ENCODE assay signal across 12 cellular contexts in genomic region chr5:80516826-80517225, GRCh38. TPM values are rescaled to one million over a fixed set of nuclear protein-coding genes. Genes with fewer than 3 reads are reported as not detected.
DNase-seq lines count a peak whose midpoint lies in the region; ATAC-seq, FAIRE-seq and TF ChIP-seq lines count a peak whose summit lies in the region.
"Had no signal": no experiment of that assay in that cellular context is flagged by ENCODE, and none has a peak within 500 bp of the region (broad histone marks: within the 10 kb centered on the region; RNA-seq: fewer than 3 reads in every experiment).

No MANE protein-coding gene starts in this region.

- FAIRE-seq in astrocyte (lab: Jason Lieb, UNC), result no peak

- H3K9me3 ChIP-seq in astrocyte (ENCODE audit: insufficient read depth, low read depth, low read length) (no peaks in the 10 kb centered on the region), psoas muscle (no peaks in the 10 kb centered on the region), T-helper 17 cell (ENCODE audit: control insufficient read depth, low read length, poor library complexity, severe bottlenecking) (no peaks in the 10 kb centered on the region)
- H3K9me3 ChIP-seq: esophagus muscularis mucosa had no signal

- intact Hi-C loops in psoas muscle (cut with DNase I), result no loop called here

- H3K4me1 ChIP-seq in astrocyte (ENCODE audit: insufficient read depth, low read length), result no peaks in the 10 kb centered on the region
- peaks cover 5% of the 10 kb centered on the region for H3K4me1 ChIP-seq in psoas muscle
- H3K4me1 ChIP-seq: esophagus muscularis mucosa had no signal

- H4K20me1 ChIP-seq in astrocyte (ENCODE audit: insufficient read depth, low read length), result no peaks in the 10 kb centered on the region

- H3K27me3 Mint-ChIP-seq in HFFc6 (ENCODE audit: insufficient read depth) (no peaks in the 10 kb centered on the region; the same call in none of the 2 replicates), astrocyte (ENCODE audit: low read depth, unreplicated experiment) (no peaks in the 10 kb centered on the region), T-helper 17 cell (peaks cover 4% of the 10 kb centered on the region)

- WGBS in psoas muscle, 3 donors, result 22 to 43% (median 29%) methylated on average over 4 of the region's 4 CpGs

- H3K27ac Mint-ChIP-seq in HFFc6 (no peak overlapping the region), astrocyte (ENCODE audit: unreplicated experiment) (no peak overlapping the region), T-helper 17 cell (no peak overlapping the region)

- H3K4me1 Mint-ChIP-seq in HFFc6 (ENCODE audit: low read depth) (peaks cover 8% of the 10 kb centered on the region), astrocyte (ENCODE audit: low read depth, unreplicated experiment) (peaks cover 5% of the 10 kb centered on the region), T-helper 17 cell (no peaks in the 10 kb centered on the region)
- H3K4me1 Mint-ChIP-seq: neural crest cell had no signal

- peak; percentile 96 to 99 (median 98) for ATAC-seq in psoas muscle
- no peak for ATAC-seq in T-helper 17 cell

- TF ChIP-seq CTCF in GM06990 (IDR thresholded peaks at IDR 0.05; ENCODE audit: insufficient read depth, low read length, poor library complexity, severe bottlenecking) (no peak), HFFc6 (IDR thresholded peaks at IDR 0.05) (no peak), astrocyte (IDR thresholded peaks at IDR 0.05; ENCODE audit: insufficient read depth, low read depth, low read length) (no peak), psoas muscle (IDR thresholded peaks at IDR 0.05) (no peak)

- H3K4me3 Mint-ChIP-seq in HFFc6 (no peak overlapping the region), astrocyte (ENCODE audit: unreplicated experiment) (no peak overlapping the region), T-helper 17 cell (no peak overlapping the region)
- H3K4me3 Mint-ChIP-seq: neural crest cell had no signal

- no peak overlapping the region for H3K9ac ChIP-seq in astrocyte (ENCODE audit: low read length)

- H3K79me2 ChIP-seq in astrocyte (ENCODE audit: insufficient read depth, low read length), result no peaks in the 10 kb centered on the region

- H3K36me3 Mint-ChIP-seq in HFFc6 (ENCODE audit: low read depth) (peaks cover 4% of the 10 kb centered on the region; the same call in 1 of the 2 replicates), astrocyte (ENCODE audit: low read depth, unreplicated experiment) (no peaks in the 10 kb centered on the region), T-helper 17 cell (ENCODE audit: low read depth) (peaks cover under 1% of the 10 kb centered on the region)

- H3K9me3 Mint-ChIP-seq in HFFc6 (no peaks in the 10 kb centered on the region), astrocyte (ENCODE audit: unreplicated experiment) (no peaks in the 10 kb centered on the region)
- H3K9me3 Mint-ChIP-seq: neural crest cell had no signal

- H3K36me3 ChIP-seq in GM06990 (ENCODE audit: control insufficient read depth, insufficient read depth, low read length) (no peaks in the 10 kb centered on the region), astrocyte (ENCODE audit: insufficient read depth, low read length) (no peaks in the 10 kb centered on the region), psoas muscle (ENCODE audit: insufficient read depth in 1 of 2, low read depth in 1 of 2) (no peaks in the 10 kb centered on the region)

- DNase-seq in GM06990 (ENCODE audit: extremely low read depth, insufficient read length) (peak; percentile 9), HFFc6 (peak; percentile 76), astrocyte (ENCODE audit: low read depth) (peak; percentile 91), psoas muscle (no peak), NCI-H2171 (lab: John Stamatoyannopoulos, UW) (no peak), T-helper 17 cell (no peak), middle frontal gyrus (ENCODE audit: extremely low spot score, low spot score) (no peak), SIG-M5 (lab: John Stamatoyannopoulos, UW) (no peak)
- DNase-seq: activated CD4-positive, alpha-beta T cell treated with anti-CD3 and anti-CD28 coated beads for 4 hours; NCI-H524 treated with DMSO at 0.1 percent for 48 hours had no signal

- no peak overlapping the region for H3K4me2 ChIP-seq in astrocyte (ENCODE audit: low read length)

- H3K27me3 ChIP-seq in GM06990 (replicated peaks; ENCODE audit: control insufficient read depth, insufficient read depth, low read length) (no peaks in the 10 kb centered on the region), astrocyte (ENCODE audit: insufficient read depth, low read length) (no peaks in the 10 kb centered on the region), psoas muscle (ENCODE audit: insufficient read depth in 3 of 3, low read length in 2 of 3) (no peaks in the 10 kb centered on the region)
- H3K27me3 ChIP-seq: esophagus muscularis mucosa had no signal

- H3K4me3 ChIP-seq in GM06990 (replicated peaks; ENCODE audit: low read depth, low read length), result no peak overlapping the region
- no peak overlapping the region for H3K4me3 ChIP-seq in astrocyte (ENCODE audit: insufficient read depth, low read depth, low read length)
- H3K4me3 ChIP-seq in psoas muscle, result no peak overlapping the region
- H3K4me3 ChIP-seq: esophagus muscularis mucosa had no signal

- no peak overlapping the region for H2AFZ ChIP-seq in astrocyte (ENCODE audit: low read depth, low read length)

- H3K27ac ChIP-seq in astrocyte (ENCODE audit: low read depth, low read length) (peak overlapping the region; percentile 19), psoas muscle (no peak overlapping the region)
- H3K27ac ChIP-seq: esophagus muscularis mucosa had no signal

RNA-seq across cellular contexts. Expression of gene FAM151B, which starts 28.9 kb away (rescaled TPM):
- total RNA-seq in HFFc6 (2021; fragmentation: NEBNext Ultra II Directional; extraction: Animal tissue kit (Norgen Biotek cat#: 25700)), result 1 to 10 TPM; 2.0 to 2.7 (median 2.5) TPM
- total RNA-seq in astrocyte, result 2.9 and 4.4 TPM in 2 replicates
- total RNA-seq in psoas muscle, result 1 to 10 TPM in 2 of 4 donors, under 1 TPM in 2; 0.63 to 1.4 (median 1.1) TPM
- 1 to 10 TPM in 1 of 3 donors, under 1 TPM in 2; 0.36 to 2.1 (median 0.68) TPM for polyA plus RNA-seq in psoas muscle
- under 1 TPM in 1 of 2 donors, not detected in 1; 0.32 TPM for total RNA-seq in T-helper 17 cell

RNA-seq across cellular contexts. Expression of gene ANKRD34B, which starts 53.3 kb away (rescaled TPM):
- not detected for total RNA-seq in HFFc6 (2021; fragmentation: NEBNext Ultra II Directional; extraction: Animal tissue kit (Norgen Biotek cat#: 25700))
- total RNA-seq in astrocyte, result 0.10 and 0.20 TPM in 2 replicates
- total RNA-seq in psoas muscle, result under 1 TPM in 1 of 4 donors, not detected in 3; 0.08 TPM
- polyA plus RNA-seq in psoas muscle, result under 1 TPM in 1 of 3 donors, not detected in 2; 0.01 TPM
- total RNA-seq in T-helper 17 cell, result not detected

Comparison
In these comparisons a context has a peak if more than half of its experiments do, and no peak if none do; other contexts are left out.
1. DNase-seq: peak in GM06990 (single experiment), HFFc6 (single experiment) and astrocyte (single experiment); none in psoas muscle (0 of 2), NCI-H2171 (single experiment), T-helper 17 cell (0 of 3), middle frontal gyrus (single experiment) and SIG-M5 (single experiment).